Comparison of ENCODE assay signal across 8 cellular contexts in genomic region chr6:27132282-27132531, GRCh38.
DNase-seq lines count a peak whose midpoint lies in the region; ATAC-seq, FAIRE-seq and TF ChIP-seq lines count a peak whose summit lies in the region.
"Not testable (repeated sequence)": the region's sequence is repeated elsewhere in the genome, so short reads cannot be mapped to it uniquely, and the experiment has no call there.

No MANE protein-coding gene starts in this region.

- H3K9me1 ChIP-seq in IMR-90 (ENCODE audit: insufficient read depth, low read length): not testable (repeated sequence)

- H2BK15ac ChIP-seq in IMR-90 (ENCODE audit: low read depth, low read length): not testable (repeated sequence)

- H2AK9ac ChIP-seq in IMR-90 (replicated peaks; ENCODE audit: low read depth, low read length, poor library complexity): peak overlapping the region; percentile 8

- H3K27me3 ChIP-seq in ACC112 (ENCODE audit: insufficient read depth, low read length); IMR-90 (ENCODE audit: control insufficient read depth, insufficient read depth, low read length); colonic mucosa; gastrocnemius medialis: not testable (repeated sequence)

- DNase-seq in IMR-90: peak; percentile 47
- DNase-seq in SK-N-MC (ENCODE audit: low read depth, low spot score); colonic mucosa; kidney; gastrocnemius medialis: not testable (repeated sequence)

- no CpG with 5 or more reads among the region's 14 CpGs for WGBS in IMR-90 (ENCODE audit: extremely low coverage in 2 of 2, insufficient read length in 1 of 2), 2 experiments

- intact Hi-C loops in IMR-90 (cut with micrococcal nuclease) (loop anchor here (1.0 to 5.0 kb wide), 3 partner anchors 682 to 935 kb away; a partner anchor contains a TSS), gastrocnemius medialis (cut with DNase I; ENCODE audit: low total_unique reads) (loop anchor here (2.0 to 10.0 kb wide), 9 partner anchors 15 to 1223 kb away; partner anchors contain the start of gene ABT1)
- intact Hi-C loops in colonic mucosa (cut with DNase I); kidney (cut with DNase I): not testable (repeated sequence)

- peak overlapping the region; percentile 34; the same call in 1 of the 2 replicates for H3K9ac ChIP-seq in IMR-90 (ENCODE audit: low read depth, low read length)
- H3K9ac ChIP-seq in SK-N-MC (ENCODE audit: insufficient read length): peak overlapping the region; percentile 81
- H3K9ac ChIP-seq in colonic mucosa (ENCODE audit: low read depth in 2 of 2, low read length in 2 of 2): peak overlapping the region; percentile 28 to 71
- not testable (repeated sequence) for H3K9ac ChIP-seq in kidney (ENCODE audit: low read length in 2 of 2)

- not testable (repeated sequence) for TF ChIP-seq POLR2A in IMR-90 (IDR thresholded peaks at IDR 0.05; ENCODE audit: low read depth, low read length); gastrocnemius medialis (IDR thresholded peaks at IDR 0.05)

- H2BK20ac ChIP-seq in IMR-90 (ENCODE audit: low read depth, low read length): not testable (repeated sequence)

- peak overlapping the region; percentile 83; the same call in 1 of the 2 replicates for H3K23ac ChIP-seq in IMR-90 (ENCODE audit: low read depth, low read length)

- peak overlapping the region; percentile 68 for H2BK5ac ChIP-seq in IMR-90 (ENCODE audit: low read depth, low read length, poor library complexity, severe bottlenecking)

- H3K4me3 ChIP-seq in ACC112 (ENCODE audit: low read depth, low read length): peak overlapping the region; percentile 81
- H3K4me3 ChIP-seq in HEK293 (ENCODE audit: low read depth, low read length): peak overlapping the region; percentile 52
- peak overlapping the region; percentile 46 for H3K4me3 ChIP-seq in IMR-90 (ENCODE audit: insufficient read depth, low read depth, low read length)
- H3K4me3 ChIP-seq in SK-N-MC: peak overlapping the region; percentile 78
- H3K4me3 ChIP-seq in colonic mucosa: peak overlapping the region; percentile 43
- H3K4me3 ChIP-seq in kidney (ENCODE audit: low read length in 2 of 2): peak overlapping the region; percentile 46 to 66
- peak overlapping the region; percentile 61 to 67 (median 65) for H3K4me3 ChIP-seq in gastrocnemius medialis

- dilution Hi-C loops in IMR-90 (cut with HindIII; ENCODE audit: low sequenced_read_pairs, unreplicated experiment): loop anchor here (25.0 kb wide), 1 partner anchor 755 kb away; a partner anchor contains a TSS

- not testable (repeated sequence) for H4K5ac ChIP-seq in IMR-90 (ENCODE audit: low read depth, low read length)

- CTCF ChIA-PET in HEK293 (lab: Yijun Ruan, JAX): interaction anchor here (0.6 to 1.2 kb wide), 2 partner anchors 13 to 429 kb away, joined by 3 to 4 read pairs; no protein-coding TSS in a partner anchor
- CTCF ChIA-PET in IMR-90 (lab: Yijun Ruan, JAX): not testable (repeated sequence)

- H3K27ac ChIP-seq in ACC112 (ENCODE audit: low read depth, low read length) (peak overlapping the region; percentile 93), HEK293 (ENCODE audit: extremely low read depth, low read depth, low read length) (peak overlapping the region; percentile 95), IMR-90 (ENCODE audit: insufficient read depth, low read length) (peak overlapping the region; percentile 34), SK-N-MC (peak overlapping the region; percentile 97), colonic mucosa (peak overlapping the region; percentile 95), kidney (ENCODE audit: low read depth in 2 of 2, low read length in 2 of 2) (peak overlapping the region; percentile 29 to 83), gastrocnemius medialis (peak overlapping the region; percentile 79 to 83 (median 81))

- H3K14ac ChIP-seq in IMR-90 (replicated peaks; ENCODE audit: low read depth, low read length): 0 out of 2 replicates have a peak overlapping the region, but pooled peaks have one; percentile 49

- H3K79me2 ChIP-seq in ACC112 (ENCODE audit: control insufficient read depth, insufficient read depth, low read length, unreplicated experiment): peaks cover 22% of the 10 kb centered on the region

- H3K9me3 ChIP-seq in HEK293 (ENCODE audit: control insufficient read depth, insufficient read depth, low read depth, low read length); IMR-90 (ENCODE audit: control insufficient read depth, insufficient read depth, low read length); SK-N-MC (ENCODE audit: low read depth, low read length); colonic mucosa; kidney (ENCODE audit: control insufficient read depth in 1 of 2, low read length in 2 of 2); gastrocnemius medialis: not testable (repeated sequence)

- FAIRE-seq in kidney (lab: Jason Lieb, UNC): not testable (repeated sequence)

- TSS peak; percentile 81 for BruUV-seq in IMR-90 (replicated peaks; lab: Mats Ljungman, UMichigan)

- not testable (repeated sequence) for H3K18ac ChIP-seq in IMR-90 (ENCODE audit: low read depth, low read length)

- H4K91ac ChIP-seq in IMR-90 (ENCODE audit: insufficient read depth, low read depth, low read length): peak overlapping the region; percentile 53

- ATAC-seq in GM18867 (IDR thresholded peaks at IDR 0.05; ENCODE audit: unreplicated experiment) (peak; percentile 8), IMR-90 (ENCODE audit: low read depth) (peak; percentile 1)
- ATAC-seq in gastrocnemius medialis: not testable (repeated sequence)

- peak overlapping the region; percentile 68 for H3K4me2 ChIP-seq in IMR-90 (ENCODE audit: low read depth, low read length)

- H2AK5ac ChIP-seq in IMR-90 (ENCODE audit: low read depth, low read length): peak overlapping the region; percentile 14; the same call in 1 of the 2 replicates

- not testable (repeated sequence) for H3K36me3 ChIP-seq in ACC112 (ENCODE audit: insufficient read depth, low read length); HEK293 (ENCODE audit: control insufficient read depth in 2 of 2, insufficient read depth in 1 of 2, low read length in 2 of 2); IMR-90 (ENCODE audit: control insufficient read depth, insufficient read depth, low read length); SK-N-MC (ENCODE audit: insufficient read depth, low read length); colonic mucosa; kidney (ENCODE audit: control insufficient read depth in 1 of 2, insufficient read depth in 2 of 2, low read length in 2 of 2); gastrocnemius medialis

- not testable (repeated sequence) for H2AFZ ChIP-seq in ACC112 (ENCODE audit: low read length, unreplicated experiment)
- H2AFZ ChIP-seq in IMR-90 (replicated peaks; ENCODE audit: low read length, poor library complexity): peak overlapping the region; percentile 4

- 0 out of 2 replicates have a peak, but pooled peaks have one; percentile 34 for TF ChIP-seq CTCF in HEK293 (tag by site-specific recombination; IDR thresholded peaks at IDR 0.05)
- TF ChIP-seq CTCF in IMR-90 (conservative IDR thresholded peaks at IDR 0.05; ENCODE audit: low read depth, low read length); colonic mucosa (IDR thresholded peaks at IDR 0.05); kidney (IDR thresholded peaks at IDR 0.05; ENCODE audit: borderline replicate concordance, extremely low read depth, insufficient read depth); gastrocnemius medialis (IDR thresholded peaks at IDR 0.05 in 4 of 5, conservative IDR thresholded peaks at IDR 0.05 in 1 of 5): not testable (repeated sequence)

- peaks cover 26% of the 10 kb centered on the region for H3K4me1 ChIP-seq in ACC112 (ENCODE audit: control insufficient read depth, insufficient read depth, low read length, unreplicated experiment)
- peaks cover 10% of the 10 kb centered on the region for H3K4me1 ChIP-seq in HEK293 (ENCODE audit: control insufficient read depth, insufficient read depth, low read length)
- not testable (repeated sequence) for H3K4me1 ChIP-seq in IMR-90 (ENCODE audit: control insufficient read depth, insufficient read depth, low read length); colonic mucosa; kidney (ENCODE audit: control insufficient read depth in 1 of 2, insufficient read depth in 1 of 2, low read depth in 1 of 2, low read length in 2 of 2); gastrocnemius medialis

- TF ChIP-seq RAD21 in IMR-90 (IDR thresholded peaks at IDR 0.05; ENCODE audit: low read length): not testable (repeated sequence)

- H3K79me1 ChIP-seq in IMR-90 (ENCODE audit: low read depth in 1 of 2, low read length in 2 of 2): not testable (repeated sequence)

- H4K8ac ChIP-seq in IMR-90 (ENCODE audit: low read depth in 2 of 2, low read length in 2 of 2): peak overlapping the region in 1 of 2 experiments; percentile 28; a peak in 1 of 4 replicates

- H2BK120ac ChIP-seq in IMR-90 (ENCODE audit: low read depth, low read length): 0 out of 2 replicates have a peak overlapping the region, but pooled peaks have one; percentile 17

- POLR2A ChIA-PET in HEK293 (lab: Yijun Ruan, JAX): interaction anchor here (0.6 to 6.4 kb wide), 25 partner anchors 13 to 1106 kb away, joined by 3 to 338 read pairs (median 5); a partner anchor contains a TSS
- POLR2A ChIA-PET in IMR-90 (lab: Charles Lee; ENCODE audit: unreplicated experiment): interaction anchor here (0.8 to 1.7 kb wide), 6 partner anchors 13 to 1105 kb away, joined by 3 to 21 read pairs (median 8); partner anchors contain the start of gene HMGN4

- peak overlapping the region; percentile 75 for H3K56ac ChIP-seq in IMR-90 (ENCODE audit: extremely low read depth, insufficient read depth, low read length)

- in situ Hi-C loops in IMR-90 (cut with MboI; ENCODE audit: low sequenced_read_pairs): loop anchor here (10.0 to 25.0 kb wide), 3 partner anchors 845 to 1097 kb away; a partner anchor contains a TSS
- in situ Hi-C loops in gastrocnemius medialis (cut with MboI; ENCODE audit: low sequenced_read_pairs in 4 of 4): loop anchor here in 3 of 4 donors (25.0 kb wide), 4 partner anchors 845 to 1095 kb away; a partner anchor contains a TSS

- peak overlapping the region; percentile 49 for H3K4ac ChIP-seq in IMR-90 (ENCODE audit: low read depth, low read length)

- not testable (repeated sequence) for H4K20me1 ChIP-seq in IMR-90 (ENCODE audit: insufficient read depth, low read length)

TF ChIP-seq in HEK293, 187 proteins besides CTCF, POLR2A, EP300 and RAD21 (continues in another document):
- peak; percentile 8; the same call in 1 of the 2 replicates for TF ChIP-seq ZSCAN16 (tag by site-specific recombination; IDR thresholded peaks at IDR 0.05)

Comparison
In these comparisons a context has a peak if more than half of its experiments do, and no peak if none do; other contexts are left out.
1. H3K27ac ChIP-seq: peak in every context shown above with its lines; median percentile 97 in SK-N-MC; 95 in HEK293; 95 in colonic mucosa; 93 in ACC112; 81 in gastrocnemius medialis; 56 in kidney; 34 in IMR-90.